13 cellular contexts compared by ENCODE assay signal in the genomic region with DNA sequence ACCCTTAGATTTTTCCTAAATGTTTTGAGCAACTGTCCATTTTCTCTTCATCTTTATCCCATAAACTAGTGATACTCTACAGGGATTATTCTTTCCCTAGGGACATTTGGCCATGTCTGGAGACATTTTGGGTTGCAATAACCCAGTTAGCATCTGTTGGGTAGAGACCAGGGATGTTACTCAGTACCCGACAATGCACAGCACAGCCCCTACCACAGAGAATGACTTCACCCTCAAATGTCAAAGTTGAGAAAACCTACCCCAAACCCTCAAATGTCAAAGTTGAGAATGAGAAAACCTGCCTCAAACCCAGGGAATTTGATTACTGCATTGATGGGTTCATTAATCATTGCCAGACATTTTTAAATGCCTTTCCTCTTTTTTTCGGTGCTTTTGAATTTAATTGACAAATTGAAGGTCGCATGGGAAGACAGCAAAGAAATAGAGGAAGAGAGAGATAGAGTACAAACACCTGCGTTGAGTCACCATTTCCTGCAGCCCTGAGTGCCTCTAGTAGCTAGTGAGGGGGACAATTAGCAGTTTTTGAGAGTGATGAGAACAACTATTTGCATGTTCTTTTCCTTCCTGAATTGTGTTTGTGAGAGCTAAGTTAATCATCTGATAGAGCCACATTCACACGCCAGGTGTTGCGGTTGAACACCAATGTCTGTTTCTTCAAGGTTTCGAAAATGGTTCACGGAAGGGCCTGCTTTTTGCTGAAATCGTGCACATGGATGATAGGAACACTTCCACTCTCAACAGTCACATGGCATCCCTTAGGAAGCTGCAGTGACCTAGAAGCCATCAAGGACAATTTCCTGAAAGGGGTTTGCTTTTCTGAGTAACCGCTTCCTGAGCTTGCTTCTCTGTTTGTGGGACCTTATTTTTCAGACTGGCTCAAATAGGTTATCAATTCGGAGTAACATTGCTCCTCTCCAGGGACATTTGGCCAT.
DNase-seq lines count a peak whose midpoint lies in the region; ATAC-seq, FAIRE-seq and TF ChIP-seq lines count a peak whose summit lies in the region.
"Had no signal": no experiment of that assay in that cellular context is flagged by ENCODE, and none has a peak within 500 bp of the region (broad histone marks: within the 10 kb centered on the region; RNA-seq: fewer than 3 reads in every experiment).

No MANE protein-coding gene starts in this region.

- H3K9ac ChIP-seq in MM.1S (ENCODE audit: low read length) = peak overlapping the region; percentile 58

- H4K20me1 ChIP-seq in MM.1S (ENCODE audit: insufficient read depth, low read length) = no peaks in the 10 kb centered on the region

- no peak for TF ChIP-seq CTCF in GM12864 (IDR thresholded peaks at IDR 0.05; ENCODE audit: low read depth, low read length, missing control alignments)
- no peak for TF ChIP-seq CTCF in MM.1S (IDR thresholded peaks at IDR 0.05; ENCODE audit: low read length)
- no peak for TF ChIP-seq CTCF in dorsolateral prefrontal cortex (IDR thresholded peaks at IDR 0.05 in 54 of 56, conservative IDR thresholded peaks at IDR 0.05 in 2 of 56; ENCODE audit: low read depth in 1 of 56, partially characterized antibody in 56 of 56)

- no peak for FAIRE-seq in frontal cortex (lab: Jason Lieb, UNC)

- peak; percentile 94 for ATAC-seq in GM19351 (IDR thresholded peaks at IDR 0.05; ENCODE audit: unreplicated experiment)
- peak; percentile 98 for ATAC-seq in HG02938 (IDR thresholded peaks at IDR 0.05; ENCODE audit: unreplicated experiment)

- no peaks in the 10 kb centered on the region for H3K36me3 ChIP-seq in MM.1S (replicated peaks; ENCODE audit: insufficient read depth, low read length)

- H3K9me3 ChIP-seq in MM.1S (replicated peaks; ENCODE audit: insufficient read depth, low read length) = no peaks in the 10 kb centered on the region

- no peaks in the 10 kb centered on the region for H3K27me3 ChIP-seq in MM.1S (replicated peaks; ENCODE audit: insufficient read depth, low read length)
- no peaks in the 10 kb centered on the region for H3K27me3 ChIP-seq in dorsolateral prefrontal cortex

- peaks cover 52% of the 10 kb centered on the region for H3K4me1 ChIP-seq in MM.1S (ENCODE audit: low read length)

- H3K4me2 ChIP-seq in MM.1S (ENCODE audit: low read depth, low read length) = peak overlapping the region; percentile 35; the same call in 1 of the 2 replicates

- peak overlapping the region; percentile 26; the same call in 1 of the 2 replicates for H2AFZ ChIP-seq in MM.1S (ENCODE audit: low read length)

- H3K9me2 ChIP-seq in MM.1S (replicated peaks; ENCODE audit: insufficient read depth, low read length) = no peaks in the 10 kb centered on the region

- peak; percentile 81 for DNase-seq in GM12864 (ENCODE audit: low read depth)
- peak; percentile 92 for DNase-seq in MM.1S
- DNase-seq in frontal cortex (ENCODE audit: low spot score in 2 of 2) = no peak
- no peak for DNase-seq in activated CD4-positive, alpha-beta T cell treated with anti-CD3 and anti-CD28 coated beads, Interleukin-2, amount 50 U/mL, for 1 hour
- DNase-seq in dorsolateral prefrontal cortex = no peak
- DNase-seq in KG1 (lab: John Stamatoyannopoulos, UW) = no peak
- DNase-seq: activated effector memory CD4-positive, alpha-beta T cell treated with anti-CD3 and anti-CD28 coated beads, Interleukin-2, amount 50 U/mL, for 16 hours; C1 segment of cervical spinal cord; GOT3; NCI-H2029 treated with DMSO at 0.1 percent for 48 hours; SW 1271 had no signal

- H3K27ac ChIP-seq in MM.1S (ENCODE audit: low read length) (peak overlapping the region; percentile 99), dorsolateral prefrontal cortex (no peak overlapping the region)

- no peaks in the 10 kb centered on the region for H3K79me2 ChIP-seq in MM.1S (ENCODE audit: low read length)

- H3F3A ChIP-seq in MM.1S (ENCODE audit: insufficient read depth, low read length) = peaks cover 37% of the 10 kb centered on the region

- H3K4me3 ChIP-seq in GM12864 (ENCODE audit: low read depth, low read length) (no peak overlapping the region), MM.1S (ENCODE audit: low read length) (no peak overlapping the region), dorsolateral prefrontal cortex (no peak overlapping the region)

- intact Hi-C loops in dorsolateral prefrontal cortex (cut with DNase I) = no loop called here

Comparison
In these comparisons a context has a peak if more than half of its experiments do, and no peak if none do; other contexts are left out.
1. DNase-seq: peak in GM12864 (single experiment) and MM.1S (single experiment); none in frontal cortex (0 of 2), activated CD4-positive, alpha-beta T cell treated with anti-CD3 and anti-CD28 coated beads, Interleukin-2, amount 50 U/mL, for 1 hour (single experiment), dorsolateral prefrontal cortex (0 of 10) and KG1 (single experiment).